In genomic region chr3:154792828-154793227, GRCh38 we compare ENCODE assay signal across 1 cellular context.
TF ChIP-seq lines count a peak whose summit lies in the region.

No MANE protein-coding gene starts in this region.

TF ChIP-seq in IMR-90, 13 proteins besides CTCF, POLR2A, EP300 and RAD21 (continued from another document):
- no peak for TF ChIP-seq USF2 (IDR thresholded peaks at IDR 0.05; ENCODE audit: low read depth, low read length)
- TF ChIP-seq BHLHE40 (IDR thresholded peaks at IDR 0.05; ENCODE audit: low read depth, low read length) = no peak
- TF ChIP-seq SMC3 (IDR thresholded peaks at IDR 0.05; ENCODE audit: low read depth, low read length) = no peak
- TF ChIP-seq ELK1 (IDR thresholded peaks at IDR 0.05; ENCODE audit: borderline replicate concordance, low read depth, low read length) = no peak
- no peak for TF ChIP-seq CEBPB (IDR thresholded peaks at IDR 0.05; ENCODE audit: low read depth, low read length)
- TF ChIP-seq FOS (IDR thresholded peaks at IDR 0.05; ENCODE audit: low read depth, low read length) = no peak
- TF ChIP-seq MXI1 (IDR thresholded peaks at IDR 0.05; ENCODE audit: borderline replicate concordance, low read depth, low read length) = no peak
- no peak for TF ChIP-seq CHD1 (IDR thresholded peaks at IDR 0.05; ENCODE audit: low read depth, low read length)
- no peak for TF ChIP-seq RFX5 (IDR thresholded peaks at IDR 0.05; ENCODE audit: low read depth, low read length)
- TF ChIP-seq MAZ (IDR thresholded peaks at IDR 0.05; ENCODE audit: borderline replicate concordance, low read depth, low read length) = no peak
